ENCODE assay signal across 8 cellular contexts in genomic region chr1:21251773-21252471, GRCh38. TPM values are rescaled to one million over a fixed set of nuclear protein-coding genes. Genes with fewer than 3 reads are reported as not detected.
DNase-seq lines count a peak whose midpoint lies in the region; ATAC-seq and TF ChIP-seq lines count a peak whose summit lies in the region.

No MANE protein-coding gene starts in this region.

- H3K27me3 Mint-ChIP-seq in endodermal cell (ENCODE audit: insufficient read depth), result no peaks in the 10 kb centered on the region
- H3K27me3 Mint-ChIP-seq in natural killer cell treated with Interleukin-12 subunit alpha and Interleukin-12 subunit beta and Interleukin-15 and Interleukin-18, amount 100 ng/mL, for 72 hours, result no peaks in the 10 kb centered on the region

- H3K27ac ChIP-seq in Peyer's patch (peak overlapping the region in 3 of 4 donors; percentile 49 to 84 (median 70)), endodermal cell (ENCODE audit: low read depth, low read length) (no peak overlapping the region)

- H3K27me3 ChIP-seq in Peyer's patch, result no peaks in the 10 kb centered on the region
- H3K27me3 ChIP-seq in endodermal cell (ENCODE audit: control insufficient read depth, insufficient read depth, low read length, poor library complexity, severe bottlenecking), result no peaks in the 10 kb centered on the region

- peaks cover 29% of the 10 kb centered on the region for H3K36me3 Mint-ChIP-seq in endodermal cell (ENCODE audit: low read depth)
- H3K36me3 Mint-ChIP-seq in natural killer cell treated with Interleukin-12 subunit alpha and Interleukin-12 subunit beta and Interleukin-15 and Interleukin-18, amount 100 ng/mL, for 72 hours, result no peaks in the 10 kb centered on the region

- no peak for ATAC-seq in natural killer cell treated with Interleukin-12 subunit alpha and Interleukin-12 subunit beta and Interleukin-15 and Interleukin-18, amount 100 ng/mL, for 72 hours
- ATAC-seq in HG02852 (IDR thresholded peaks at IDR 0.05; ENCODE audit: unreplicated experiment) (no peak), GM19397 (IDR thresholded peaks at IDR 0.05; ENCODE audit: unreplicated experiment) (no peak)

- no peak overlapping the region for H3K4me3 Mint-ChIP-seq in endodermal cell
- no peak overlapping the region for H3K4me3 Mint-ChIP-seq in natural killer cell treated with Interleukin-12 subunit alpha and Interleukin-12 subunit beta and Interleukin-15 and Interleukin-18, amount 100 ng/mL, for 72 hours

- 85 to 91% methylated on average over 3 to 4 of the region's 4 CpGs for WGBS in endodermal cell (ENCODE audit: insufficient coverage in 1 of 2, insufficient read length in 1 of 2), 2 experiments

- no peaks in the 10 kb centered on the region for H3K4me1 Mint-ChIP-seq in endodermal cell
- peaks cover 3 to 5% of the 10 kb centered on the region in 2 donors for H3K4me1 Mint-ChIP-seq in natural killer cell treated with Interleukin-12 subunit alpha and Interleukin-12 subunit beta and Interleukin-15 and Interleukin-18, amount 100 ng/mL, for 72 hours (ENCODE audit: low read depth in 2 of 2)

- no peak overlapping the region for H3K9ac ChIP-seq in endodermal cell (ENCODE audit: extremely low read depth, low read length, poor library complexity, severe bottlenecking)

- DNase-seq in DMS79 treated with DMSO at 0.1 percent for 48 hours (lab: John Stamatoyannopoulos, UW), result peak; percentile 70
- DNase-seq in Peyer's patch, result peak in 1 of 3 donors; percentile 66
- no peak for DNase-seq in endodermal cell
- peak; percentile 17 for DNase-seq in occipital lobe (lab: John Stamatoyannopoulos, UW)
- no peak for DNase-seq in NCI-H1694 treated with DMSO at 0.1 percent for 48 hours (lab: John Stamatoyannopoulos, UW)
- no peak for DNase-seq in natural killer cell treated with Interleukin-12 subunit alpha and Interleukin-12 subunit beta and Interleukin-15 and Interleukin-18, amount 100 ng/mL, for 72 hours (ENCODE audit: low spot score)

- TF ChIP-seq CTCF in Peyer's patch (IDR thresholded peaks at IDR 0.05) (no peak), endodermal cell (conservative IDR thresholded peaks at IDR 0.05) (no peak)

- H3K27ac Mint-ChIP-seq in endodermal cell, result peak overlapping the region; percentile 16
- H3K27ac Mint-ChIP-seq in natural killer cell treated with Interleukin-12 subunit alpha and Interleukin-12 subunit beta and Interleukin-15 and Interleukin-18, amount 100 ng/mL, for 72 hours, result peak overlapping the region in 1 of 2 donors; percentile 17

- no peaks in the 10 kb centered on the region for H3K9me3 ChIP-seq in Peyer's patch
- H3K9me3 ChIP-seq in endodermal cell (ENCODE audit: control insufficient read depth, low read length), result no peaks in the 10 kb centered on the region

- H3K36me3 ChIP-seq in Peyer's patch (peaks cover 0 to 65% (median 0%) of the 10 kb centered on the region in 3 donors), endodermal cell (ENCODE audit: control insufficient read depth, insufficient read depth, low read length) (peaks cover 9% of the 10 kb centered on the region)

- no peak overlapping the region for H3K4me3 ChIP-seq in Peyer's patch
- H3K4me3 ChIP-seq in endodermal cell (ENCODE audit: low read length), result no peak overlapping the region

- TF ChIP-seq POLR2A in Peyer's patch (IDR thresholded peaks at IDR 0.05), result no peak

- no peaks in the 10 kb centered on the region for H3K9me3 Mint-ChIP-seq in endodermal cell
- H3K9me3 Mint-ChIP-seq in natural killer cell treated with Interleukin-12 subunit alpha and Interleukin-12 subunit beta and Interleukin-15 and Interleukin-18, amount 100 ng/mL, for 72 hours, result no peaks in the 10 kb centered on the region

- H3K4me1 ChIP-seq in Peyer's patch (peaks cover 0 to 11% (median 2%) of the 10 kb centered on the region in 4 donors), endodermal cell (ENCODE audit: control insufficient read depth, insufficient read depth, low read length) (no peaks in the 10 kb centered on the region)

RNA-seq across cellular contexts. Expression of gene ECE1, which starts 38.3 kb away (rescaled TPM):
- total RNA-seq in Peyer's patch, result 100 to 1,000 TPM; 105 to 122 (median 112) TPM
- 10 to 100 TPM; 47.8 to 57.9 TPM for total RNA-seq in endodermal cell
- 38.8 TPM for polyA plus RNA-seq in endodermal cell (2013, experiment 1 of 2)
- polyA plus RNA-seq in endodermal cell (2013, experiment 2 of 2), result 42.8 TPM
- total RNA-seq in occipital lobe, result 9.5 TPM
- 10 to 100 TPM; 33.7 to 53.9 TPM for total RNA-seq in natural killer cell treated with Interleukin-12 subunit alpha and Interleukin-12 subunit beta and Interleukin-15 and Interleukin-18, amount 100 ng/mL, for 72 hours

Comparison
In these comparisons a context has a peak if more than half of its experiments do, and no peak if none do; other contexts are left out.
1. DNase-seq: peak in DMS79 treated with DMSO at 0.1 percent for 48 hours (single experiment) and occipital lobe (single experiment); none in endodermal cell (single experiment), NCI-H1694 treated with DMSO at 0.1 percent for 48 hours (single experiment) and natural killer cell treated with Interleukin-12 subunit alpha and Interleukin-12 subunit beta and Interleukin-15 and Interleukin-18, amount 100 ng/mL, for 72 hours (single experiment).